1 cellular context compared by ENCODE assay signal in genomic region chr11:86718553-86718952, GRCh38.
TF ChIP-seq lines count a peak whose summit lies in the region.

No MANE protein-coding gene starts in this region.

TF ChIP-seq in A549, 52 proteins besides CTCF, POLR2A, EP300 and RAD21 (continued from another document):
- TF ChIP-seq ZFP36 (IDR thresholded peaks at IDR 0.05; ENCODE audit: borderline replicate concordance, partially characterized antibody) (no peak), NFE2L2 (conservative IDR thresholded peaks at IDR 0.05; ENCODE audit: low read length) (no peak)
